Comparison of ENCODE assay signal across 1 cellular context in genomic region chr4:80142396-80143304, GRCh38.
TF ChIP-seq lines count a peak whose summit lies in the region.

No MANE protein-coding gene starts in this region.

TF ChIP-seq in HepG2, 621 proteins besides CTCF, POLR2A, EP300 and RAD21:
- no peak for TF ChIP-seq RBFOX2 (IDR thresholded peaks at IDR 0.05; ENCODE audit: low read depth, low read length)
- peak; percentile 61 for TF ChIP-seq CEBPB (IDR thresholded peaks at IDR 0.05; ENCODE audit: borderline replicate concordance, low read depth, low read length)
- no peak for TF ChIP-seq MED8 (CRISPR knock-in tag; IDR thresholded peaks at IDR 0.05; ENCODE audit: insufficient replicate concordance)
- no peak for TF ChIP-seq MAX (IDR thresholded peaks at IDR 0.05)
- TF ChIP-seq ZNF737 (CRISPR knock-in tag; IDR thresholded peaks at IDR 0.05; ENCODE audit: borderline replicate concordance): no peak
- TF ChIP-seq ZNF772 (CRISPR knock-in tag; IDR thresholded peaks at IDR 0.05): no peak
- no peak for TF ChIP-seq SRSF1 (optimal IDR thresholded peaks at IDR 0.05; ENCODE audit: low read depth, low read length)
